Comparison of ENCODE assay signal across 18 cellular contexts in the genomic region with DNA sequence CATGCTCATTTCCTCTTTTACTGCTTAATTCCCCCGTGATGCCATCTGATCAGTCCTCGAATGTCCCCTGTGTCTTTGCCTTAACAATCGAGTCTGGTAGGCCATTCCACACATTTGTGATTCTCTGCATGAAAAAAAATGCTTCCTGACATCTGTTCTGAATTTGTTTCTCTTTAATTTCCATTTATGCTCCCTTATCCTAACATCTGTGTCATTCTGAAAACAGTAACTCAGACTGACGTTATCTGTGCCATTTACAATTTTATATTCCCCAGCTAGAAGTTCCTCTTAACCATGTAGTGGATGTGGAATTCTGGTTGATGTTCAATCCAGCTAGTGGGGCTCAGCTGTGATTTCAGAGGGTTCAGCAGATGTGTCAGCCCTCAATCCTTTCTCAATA.
DNase-seq lines count a peak whose midpoint lies in the region; ATAC-seq and TF ChIP-seq lines count a peak whose summit lies in the region.
"Had no signal": no experiment of that assay in that cellular context is flagged by ENCODE, and none has a peak within 500 bp of the region (broad histone marks: within the 10 kb centered on the region; RNA-seq: fewer than 3 reads in every experiment).

No MANE protein-coding gene starts in this region.

- peaks cover 5% of the 10 kb centered on the region for H3K9me3 Mint-ChIP-seq in glutamatergic neuron (ENCODE audit: unreplicated experiment)
- H3K9me3 Mint-ChIP-seq: H9 had no signal

- H3K4me3 Mint-ChIP-seq in glutamatergic neuron (ENCODE audit: unreplicated experiment): no peak overlapping the region
- H3K4me3 Mint-ChIP-seq: CD8-positive, alpha-beta memory T cell; H9; IgD-negative memory B cell had no signal

- no peaks in the 10 kb centered on the region for H3K36me3 Mint-ChIP-seq in glutamatergic neuron (ENCODE audit: unreplicated experiment)
- H3K36me3 Mint-ChIP-seq: CD8-positive, alpha-beta memory T cell; IgD-negative memory B cell had no signal

- ATAC-seq in GM18502 (IDR thresholded peaks at IDR 0.05; ENCODE audit: poor library complexity, unreplicated experiment): no peak
- ATAC-seq: HepG2 had no signal

- peak overlapping the region; percentile 5 for H3K27ac Mint-ChIP-seq in glutamatergic neuron (ENCODE audit: unreplicated experiment)
- H3K27ac Mint-ChIP-seq: IgD-negative memory B cell had no signal

- no peak for TF ChIP-seq CTCF in glutamatergic neuron (IDR thresholded peaks at IDR 0.05; ENCODE audit: partially characterized antibody, unreplicated experiment)

- H3K27me3 Mint-ChIP-seq in glutamatergic neuron (ENCODE audit: unreplicated experiment): peaks cover 4% of the 10 kb centered on the region
- H3K27me3 Mint-ChIP-seq: CD8-positive, alpha-beta memory T cell; IgD-negative memory B cell had no signal

- peaks cover 28% of the 10 kb centered on the region for H3K4me1 Mint-ChIP-seq in glutamatergic neuron (ENCODE audit: low read depth, unreplicated experiment)
- H3K4me1 Mint-ChIP-seq: CD8-positive, alpha-beta memory T cell; IgD-negative memory B cell had no signal

- DNase-seq in NCI-H524 (lab: John Stamatoyannopoulos, UW): peak; percentile 20 to 82
- DNase-seq in NCI-H524 treated with DMSO at 0.1 percent for 48 hours (lab: John Stamatoyannopoulos, UW): no peak
- DNase-seq in NCI-H1694 treated with DMSO at 0.1 percent for 48 hours (lab: John Stamatoyannopoulos, UW): peak; percentile 57
- peak; percentile 97 for DNase-seq in SK-N-DZ (ENCODE audit: low spot score)
- no peak for DNase-seq in glutamatergic neuron
- DNase-seq in NCI-H345 treated with DMSO at 0.1 percent for 48 hours (lab: John Stamatoyannopoulos, UW; ENCODE audit: unreplicated experiment): no peak
- no peak for DNase-seq in AG08396 (ENCODE audit: low spot score)
- DNase-seq: 8988T; CD8-positive, alpha-beta memory T cell; COR-L47; DMS153; DMS79; GDM1; H9; KBM-7 had no signal

Comparison
In these comparisons a context has a peak if more than half of its experiments do, and no peak if none do; other contexts are left out.
1. DNase-seq: peak in NCI-H524 (2 of 2), NCI-H1694 treated with DMSO at 0.1 percent for 48 hours (single experiment) and SK-N-DZ (single experiment); none in NCI-H524 treated with DMSO at 0.1 percent for 48 hours (single experiment), glutamatergic neuron (single experiment), NCI-H345 treated with DMSO at 0.1 percent for 48 hours (single experiment) and AG08396 (single experiment).